1 cellular context compared by ENCODE assay signal in the genomic region with DNA sequence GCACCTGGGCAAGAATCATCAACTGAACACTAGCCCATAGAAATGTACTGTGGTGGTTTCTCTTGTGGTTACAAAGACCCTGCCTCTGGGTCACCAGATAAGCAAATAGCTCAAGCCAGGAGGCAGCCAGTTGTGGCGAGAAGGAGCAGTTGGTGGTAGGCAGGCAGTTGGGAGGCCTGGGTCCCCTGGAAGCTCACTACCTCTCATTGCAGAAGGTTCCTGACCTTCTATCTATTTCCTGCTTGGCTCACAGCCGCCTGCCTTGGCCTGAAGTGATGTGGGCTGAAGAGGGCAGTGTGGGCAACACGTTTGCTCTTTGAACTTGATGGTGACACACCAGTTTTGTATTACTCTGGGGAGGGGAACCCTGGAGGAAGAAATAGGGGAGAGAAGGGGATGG.
TF ChIP-seq lines count a peak whose summit lies in the region.

No MANE protein-coding gene starts in this region.

TF ChIP-seq in H1, 55 proteins besides CTCF, POLR2A, EP300 and RAD21 (continued from another document):
- TF ChIP-seq, protein P1, sequence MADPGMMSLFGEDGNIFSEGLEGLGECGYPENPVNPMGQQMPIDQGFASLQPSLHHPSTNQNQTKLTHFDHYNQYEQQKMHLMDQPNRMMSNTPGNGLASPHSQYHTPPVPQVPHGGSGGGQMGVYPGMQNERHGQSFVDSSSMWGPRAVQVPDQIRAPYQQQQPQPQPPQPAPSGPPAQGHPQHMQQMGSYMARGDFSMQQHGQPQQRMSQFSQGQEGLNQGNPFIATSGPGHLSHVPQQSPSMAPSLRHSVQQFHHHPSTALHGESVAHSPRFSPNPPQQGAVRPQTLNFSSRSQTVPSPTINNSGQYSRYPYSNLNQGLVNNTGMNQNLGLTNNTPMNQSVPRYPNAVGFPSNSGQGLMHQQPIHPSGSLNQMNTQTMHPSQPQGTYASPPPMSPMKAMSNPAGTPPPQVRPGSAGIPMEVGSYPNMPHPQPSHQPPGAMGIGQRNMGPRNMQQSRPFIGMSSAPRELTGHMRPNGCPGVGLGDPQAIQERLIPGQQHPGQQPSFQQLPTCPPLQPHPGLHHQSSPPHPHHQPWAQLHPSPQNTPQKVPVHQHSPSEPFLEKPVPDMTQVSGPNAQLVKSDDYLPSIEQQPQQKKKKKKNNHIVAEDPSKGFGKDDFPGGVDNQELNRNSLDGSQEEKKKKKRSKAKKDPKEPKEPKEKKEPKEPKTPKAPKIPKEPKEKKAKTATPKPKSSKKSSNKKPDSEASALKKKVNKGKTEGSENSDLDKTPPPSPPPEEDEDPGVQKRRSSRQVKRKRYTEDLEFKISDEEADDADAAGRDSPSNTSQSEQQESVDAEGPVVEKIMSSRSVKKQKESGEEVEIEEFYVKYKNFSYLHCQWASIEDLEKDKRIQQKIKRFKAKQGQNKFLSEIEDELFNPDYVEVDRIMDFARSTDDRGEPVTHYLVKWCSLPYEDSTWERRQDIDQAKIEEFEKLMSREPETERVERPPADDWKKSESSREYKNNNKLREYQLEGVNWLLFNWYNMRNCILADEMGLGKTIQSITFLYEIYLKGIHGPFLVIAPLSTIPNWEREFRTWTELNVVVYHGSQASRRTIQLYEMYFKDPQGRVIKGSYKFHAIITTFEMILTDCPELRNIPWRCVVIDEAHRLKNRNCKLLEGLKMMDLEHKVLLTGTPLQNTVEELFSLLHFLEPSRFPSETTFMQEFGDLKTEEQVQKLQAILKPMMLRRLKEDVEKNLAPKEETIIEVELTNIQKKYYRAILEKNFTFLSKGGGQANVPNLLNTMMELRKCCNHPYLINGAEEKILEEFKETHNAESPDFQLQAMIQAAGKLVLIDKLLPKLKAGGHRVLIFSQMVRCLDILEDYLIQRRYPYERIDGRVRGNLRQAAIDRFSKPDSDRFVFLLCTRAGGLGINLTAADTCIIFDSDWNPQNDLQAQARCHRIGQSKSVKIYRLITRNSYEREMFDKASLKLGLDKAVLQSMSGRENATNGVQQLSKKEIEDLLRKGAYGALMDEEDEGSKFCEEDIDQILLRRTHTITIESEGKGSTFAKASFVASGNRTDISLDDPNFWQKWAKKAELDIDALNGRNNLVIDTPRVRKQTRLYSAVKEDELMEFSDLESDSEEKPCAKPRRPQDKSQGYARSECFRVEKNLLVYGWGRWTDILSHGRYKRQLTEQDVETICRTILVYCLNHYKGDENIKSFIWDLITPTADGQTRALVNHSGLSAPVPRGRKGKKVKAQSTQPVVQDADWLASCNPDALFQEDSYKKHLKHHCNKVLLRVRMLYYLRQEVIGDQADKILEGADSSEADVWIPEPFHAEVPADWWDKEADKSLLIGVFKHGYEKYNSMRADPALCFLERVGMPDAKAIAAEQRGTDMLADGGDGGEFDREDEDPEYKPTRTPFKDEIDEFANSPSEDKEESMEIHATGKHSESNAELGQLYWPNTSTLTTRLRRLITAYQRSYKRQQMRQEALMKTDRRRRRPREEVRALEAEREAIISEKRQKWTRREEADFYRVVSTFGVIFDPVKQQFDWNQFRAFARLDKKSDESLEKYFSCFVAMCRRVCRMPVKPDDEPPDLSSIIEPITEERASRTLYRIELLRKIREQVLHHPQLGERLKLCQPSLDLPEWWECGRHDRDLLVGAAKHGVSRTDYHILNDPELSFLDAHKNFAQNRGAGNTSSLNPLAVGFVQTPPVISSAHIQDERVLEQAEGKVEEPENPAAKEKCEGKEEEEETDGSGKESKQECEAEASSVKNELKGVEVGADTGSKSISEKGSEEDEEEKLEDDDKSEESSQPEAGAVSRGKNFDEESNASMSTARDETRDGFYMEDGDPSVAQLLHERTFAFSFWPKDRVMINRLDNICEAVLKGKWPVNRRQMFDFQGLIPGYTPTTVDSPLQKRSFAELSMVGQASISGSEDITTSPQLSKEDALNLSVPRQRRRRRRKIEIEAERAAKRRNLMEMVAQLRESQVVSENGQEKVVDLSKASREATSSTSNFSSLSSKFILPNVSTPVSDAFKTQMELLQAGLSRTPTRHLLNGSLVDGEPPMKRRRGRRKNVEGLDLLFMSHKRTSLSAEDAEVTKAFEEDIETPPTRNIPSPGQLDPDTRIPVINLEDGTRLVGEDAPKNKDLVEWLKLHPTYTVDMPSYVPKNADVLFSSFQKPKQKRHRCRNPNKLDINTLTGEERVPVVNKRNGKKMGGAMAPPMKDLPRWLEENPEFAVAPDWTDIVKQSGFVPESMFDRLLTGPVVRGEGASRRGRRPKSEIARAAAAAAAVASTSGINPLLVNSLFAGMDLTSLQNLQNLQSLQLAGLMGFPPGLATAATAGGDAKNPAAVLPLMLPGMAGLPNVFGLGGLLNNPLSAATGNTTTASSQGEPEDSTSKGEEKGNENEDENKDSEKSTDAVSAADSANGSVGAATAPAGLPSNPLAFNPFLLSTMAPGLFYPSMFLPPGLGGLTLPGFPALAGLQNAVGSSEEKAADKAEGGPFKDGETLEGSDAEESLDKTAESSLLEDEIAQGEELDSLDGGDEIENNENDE (IDR thresholded peaks at IDR 0.05; ENCODE audit: insufficient replicate concordance, low read length), result no peak
- TF ChIP-seq TCF12 (IDR thresholded peaks at IDR 0.05; ENCODE audit: low read depth, low read length), result no peak
- no peak for TF ChIP-seq GTF2F1 (IDR thresholded peaks at IDR 0.05; ENCODE audit: borderline replicate concordance, low read depth, low read length)
- TF ChIP-seq CBX8 (IDR thresholded peaks at IDR 0.05; ENCODE audit: borderline replicate concordance, low read depth, low read length), result no peak
- no peak for TF ChIP-seq SIX5 (IDR thresholded peaks at IDR 0.05; ENCODE audit: low read depth, low read length)
- TF ChIP-seq JUN (IDR thresholded peaks at IDR 0.05; ENCODE audit: low read depth, low read length), result no peak
- TF ChIP-seq ASH2L (IDR thresholded peaks at IDR 0.05; ENCODE audit: low read length), result no peak
- TF ChIP-seq SAP30 (IDR thresholded peaks at IDR 0.05; ENCODE audit: insufficient read depth, insufficient replicate concordance, low read length), result no peak
- no peak for TF ChIP-seq GABPA (IDR thresholded peaks at IDR 0.05; ENCODE audit: borderline replicate concordance, insufficient read depth, low read length)
- TF ChIP-seq ZNF274 (IDR thresholded peaks at IDR 0.05; ENCODE audit: borderline replicate concordance, extremely low read depth, low read length), result no peak
- TF ChIP-seq CREB1 (IDR thresholded peaks at IDR 0.05), result no peak
- TF ChIP-seq YY1 (IDR thresholded peaks at IDR 0.05; ENCODE audit: low read depth, low read length), result no peak
- no peak for TF ChIP-seq RNF2 (IDR thresholded peaks at IDR 0.05; ENCODE audit: borderline replicate concordance, low read depth, low read length, missing control alignments, poor library complexity, severe bottlenecking)
